Comparison of ENCODE assay signal across 14 cellular contexts in genomic region chr1:24938276-24938675, GRCh38. TPM values are rescaled to one million over a fixed set of nuclear protein-coding genes. Genes with fewer than 3 reads are reported as not detected.
"Had no signal": no experiment of that assay in that cellular context is flagged by ENCODE, and none has a peak within 500 bp of the region (broad histone marks: within the 10 kb centered on the region; RNA-seq: fewer than 3 reads in every experiment).

No MANE protein-coding gene starts in this region.

- H3K36me3 ChIP-seq: cardiac muscle cell, esophagus squamous epithelium, prostate gland had no signal

- H3K27ac ChIP-seq: cardiac muscle cell, esophagus squamous epithelium, prostate gland had no signal

- ATAC-seq: activated CD4-positive, alpha-beta T cell treated with anti-CD3 and anti-CD28 coated beads for 36 hours; left ventricle myocardium superior; right cardiac atrium had no signal

- H3K4me3 Mint-ChIP-seq: activated CD4-positive, alpha-beta T cell treated with anti-CD3 and anti-CD28 coated beads for 36 hours; activated naive CD4-positive, alpha-beta T cell treated with anti-CD3 and anti-CD28 coated beads, Interleukin-2, amount 50 U/mL, for 24 hours; memory B cell; T-helper 2 cell treated with Interferon-gamma antibody and Interleukin-4, amounts not matched to agents 5 μg/mL and 100 μg/mL, for 36 hours had no signal

- H3K4me3 ChIP-seq: cardiac muscle cell, esophagus squamous epithelium, prostate gland had no signal

- H3K27me3 Mint-ChIP-seq: activated CD4-positive, alpha-beta T cell treated with anti-CD3 and anti-CD28 coated beads for 36 hours; activated naive CD4-positive, alpha-beta T cell treated with anti-CD3 and anti-CD28 coated beads, Interleukin-2, amount 50 U/mL, for 24 hours; memory B cell had no signal

- H3K27ac Mint-ChIP-seq: activated naive CD4-positive, alpha-beta T cell treated with anti-CD3 and anti-CD28 coated beads, Interleukin-2, amount 50 U/mL, for 24 hours; memory B cell; T-helper 2 cell treated with Interferon-gamma antibody and Interleukin-4, amounts not matched to agents 5 μg/mL and 100 μg/mL, for 36 hours had no signal

- H3K9me3 ChIP-seq: esophagus squamous epithelium, prostate gland had no signal

- DNase-seq: activated CD4-positive, alpha-beta T cell treated with anti-CD3 and anti-CD28 coated beads for 36 hours; amygdala; dermis blood vessel endothelial cell; effector memory CD4-positive, alpha-beta T cell; esophagus squamous epithelium; left ventricle myocardium superior; right cardiac atrium; stimulated activated CD4-positive, alpha-beta T cell treated with anti-CD3 and anti-CD28 coated beads, Interleukin-2, amount 100 ng/mL, for 24 hours had no signal

- H3K36me3 Mint-ChIP-seq: memory B cell had no signal

- H3K9me3 Mint-ChIP-seq: activated naive CD4-positive, alpha-beta T cell treated with anti-CD3 and anti-CD28 coated beads, Interleukin-2, amount 50 U/mL, for 24 hours; memory B cell; T-helper 2 cell treated with Interferon-gamma antibody and Interleukin-4, amounts not matched to agents 5 μg/mL and 100 μg/mL, for 36 hours had no signal

- H3K4me1 ChIP-seq: esophagus squamous epithelium, prostate gland had no signal

RNA-seq across cellular contexts. Expression of gene RUNX3, which starts 8.2 kb away (rescaled TPM):
- total RNA-seq: cardiac muscle cell, dermis blood vessel endothelial cell, osteocyte had no signal
- polyA plus RNA-seq: cardiac muscle cell had no signal
